18 cellular contexts compared by ENCODE assay signal in the genomic region with DNA sequence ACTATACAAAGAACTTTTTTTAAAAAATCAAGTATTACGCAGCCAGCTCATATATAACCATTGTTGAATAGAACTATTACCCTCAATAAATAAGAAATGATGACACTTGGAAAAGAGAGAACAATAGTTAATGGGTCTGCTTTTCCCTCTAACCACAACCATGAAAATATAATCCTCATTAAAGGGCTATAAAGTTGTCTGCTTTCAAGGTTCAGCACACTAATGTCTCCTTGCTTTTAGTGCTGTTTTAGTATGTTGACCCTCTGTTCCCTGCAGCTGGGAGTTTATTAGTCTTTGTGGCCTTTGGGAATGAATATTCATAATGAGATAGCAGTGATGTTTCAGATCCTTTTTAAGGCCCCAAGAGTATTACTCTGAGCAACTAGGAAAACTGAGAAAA.
"Had no signal": no experiment of that assay in that cellular context is flagged by ENCODE, and none has a peak within 500 bp of the region (broad histone marks: within the 10 kb centered on the region; RNA-seq: fewer than 3 reads in every experiment).

No MANE protein-coding gene starts in this region.

- H3K4me3 Mint-ChIP-seq: activated CD8-positive, alpha-beta memory T cell treated with anti-CD3 and anti-CD28 coated beads, Interleukin-2, amount 10 ng/mL, durations not matched to agents 7 days and 5 days; activated naive CD4-positive, alpha-beta T cell treated with anti-CD3 and anti-CD28 coated beads, Interleukin-2, amount 50 U/mL, for 24 hours; activated T-cell treated with anti-CD3 and anti-CD28 coated beads, Interleukin-2, amount 50 U/mL, for 24 hours; central memory CD8-positive, alpha-beta T cell; immature natural killer cell; neural progenitor cell; stimulated activated naive CD8-positive, alpha-beta T cell treated with anti-CD3 and anti-CD28 coated beads, Interleukin-15, Interleukin-2, amounts not matched to agents 100 ng/mL and 50 ng/mL, for 24 hours had no signal

- ATAC-seq: activated CD8-positive, alpha-beta memory T cell treated with anti-CD3 and anti-CD28 coated beads, Interleukin-2, amount 10 ng/mL, durations not matched to agents 7 days and 5 days; body of pancreas had no signal

- H3K4me1 Mint-ChIP-seq: activated CD8-positive, alpha-beta memory T cell treated with anti-CD3 and anti-CD28 coated beads, Interleukin-2, amount 10 ng/mL, durations not matched to agents 7 days and 5 days; activated naive CD4-positive, alpha-beta T cell treated with anti-CD3 and anti-CD28 coated beads, Interleukin-2, amount 50 U/mL, for 24 hours; central memory CD8-positive, alpha-beta T cell; immature natural killer cell had no signal

- H3K4me2 ChIP-seq: neural progenitor cell had no signal

- H3K4me1 ChIP-seq: body of pancreas had no signal

- H3K9me3 ChIP-seq: body of pancreas, ovary, thoracic aorta had no signal

- H3K9me3 Mint-ChIP-seq: activated naive CD4-positive, alpha-beta T cell treated with anti-CD3 and anti-CD28 coated beads, Interleukin-2, amount 50 U/mL, for 24 hours; activated T-cell treated with anti-CD3 and anti-CD28 coated beads, Interleukin-2, amount 50 U/mL, for 24 hours; central memory CD8-positive, alpha-beta T cell; immature natural killer cell; stimulated activated naive CD8-positive, alpha-beta T cell treated with anti-CD3 and anti-CD28 coated beads, Interleukin-15, Interleukin-2, amounts not matched to agents 100 ng/mL and 50 ng/mL, for 24 hours had no signal

- H3K36me3 ChIP-seq: neural progenitor cell, ovary, thoracic aorta had no signal

- H2AFZ ChIP-seq: neural progenitor cell had no signal

- DNase-seq: activated CD4-positive, alpha-beta T cell treated with anti-CD3 and anti-CD28 coated beads for 1 hour; activated CD4-positive, alpha-beta T cell treated with anti-CD3 and anti-CD28 coated beads, Interleukin-2, amount 50 U/mL, for 48 hours; activated CD8-positive, alpha-beta memory T cell treated with anti-CD3 and anti-CD28 coated beads, Interleukin-2, amount 10 ng/mL, durations not matched to agents 7 days and 5 days; activated effector memory CD4-positive, alpha-beta T cell treated with Interleukin-2 at 50 U/mL for 16 hours; activated T-cell treated with anti-CD3 and anti-CD28 coated beads, Interleukin-2, amount 50 U/mL, for 24 hours; body of pancreas; cortex of kidney; effector CD8-positive, alpha-beta T cell; immature natural killer cell; midbrain; ovary; stimulated activated CD4-positive, alpha-beta T cell treated with anti-CD3 and anti-CD28 coated beads, Interleukin-4, amount 100 ng/mL, for 24 hours had no signal

- H3K27ac Mint-ChIP-seq: activated CD8-positive, alpha-beta memory T cell treated with anti-CD3 and anti-CD28 coated beads, Interleukin-2, amount 10 ng/mL, durations not matched to agents 7 days and 5 days; activated naive CD4-positive, alpha-beta T cell treated with anti-CD3 and anti-CD28 coated beads, Interleukin-2, amount 50 U/mL, for 24 hours; activated T-cell treated with anti-CD3 and anti-CD28 coated beads, Interleukin-2, amount 50 U/mL, for 24 hours; immature natural killer cell; neural progenitor cell; stimulated activated naive CD8-positive, alpha-beta T cell treated with anti-CD3 and anti-CD28 coated beads, Interleukin-15, Interleukin-2, amounts not matched to agents 100 ng/mL and 50 ng/mL, for 24 hours had no signal

- H3K27me3 Mint-ChIP-seq: activated CD8-positive, alpha-beta memory T cell treated with anti-CD3 and anti-CD28 coated beads, Interleukin-2, amount 10 ng/mL, durations not matched to agents 7 days and 5 days; activated naive CD4-positive, alpha-beta T cell treated with anti-CD3 and anti-CD28 coated beads, Interleukin-2, amount 50 U/mL, for 24 hours; activated T-cell treated with anti-CD3 and anti-CD28 coated beads, Interleukin-2, amount 50 U/mL, for 24 hours; central memory CD8-positive, alpha-beta T cell; stimulated activated naive CD8-positive, alpha-beta T cell treated with anti-CD3 and anti-CD28 coated beads, Interleukin-15, Interleukin-2, amounts not matched to agents 100 ng/mL and 50 ng/mL, for 24 hours had no signal

- H3K4me3 ChIP-seq: body of pancreas, lung, neural progenitor cell, ovary, thoracic aorta had no signal

- H3K27ac ChIP-seq: body of pancreas, neural progenitor cell, ovary, thoracic aorta had no signal
